Comparison of ENCODE assay signal across 26 cellular contexts in genomic region chr7:2452643-2453270, GRCh38. TPM values are rescaled to one million over a fixed set of nuclear protein-coding genes. Genes with fewer than 3 reads are reported as not detected.
"Had no signal": no experiment of that assay in that cellular context is flagged by ENCODE, and none has a peak within 500 bp of the region (broad histone marks: within the 10 kb centered on the region; RNA-seq: fewer than 3 reads in every experiment).

No MANE protein-coding gene starts in this region.

- H3K4me3 ChIP-seq: mucosa of descending colon had no signal

- H3K27me3 Mint-ChIP-seq: progenitor cell of endocrine pancreas; stimulated activated memory B cell treated with anti-CD40 and anti-IgM and Interleukin-4, amounts not matched to agents 10 μg/mL and 1 μg/mL and 100 μg/mL, for 72 hours had no signal

- H3K9me3 ChIP-seq: mucosa of descending colon, pancreas, stomach, thoracic aorta, transverse colon had no signal

- H3K27ac Mint-ChIP-seq: nephron, progenitor cell of endocrine pancreas had no signal

- H3K27me3 ChIP-seq: heart left ventricle, pancreas, stomach, transverse colon had no signal

- H3K36me3 ChIP-seq: heart left ventricle, pancreas, stomach, thoracic aorta, transverse colon had no signal

- H3K4me1 Mint-ChIP-seq: nephron had no signal

- FAIRE-seq: frontal cortex, islet of Langerhans, pancreas had no signal

- H3K36me3 Mint-ChIP-seq: stimulated activated memory B cell treated with anti-CD40 and anti-IgM and Interleukin-4, amounts not matched to agents 10 μg/mL and 1 μg/mL and 100 μg/mL, for 72 hours had no signal

- H3K9me3 Mint-ChIP-seq: stimulated activated memory B cell treated with anti-CD40 and anti-IgM and Interleukin-4, amounts not matched to agents 10 μg/mL and 1 μg/mL and 100 μg/mL, for 72 hours had no signal

- DNase-seq: effector CD4-positive, alpha-beta T cell; heart left ventricle; hippocampal formation; kidney glomerular epithelial cell; mammary epithelial cell; occipital lobe; stimulated activated CD4-positive, alpha-beta T cell treated with anti-CD3 and anti-CD28 coated beads, Interleukin-4, amount 100 ng/mL, for 1 hour; stomach had no signal

- H3K27ac ChIP-seq: coronary artery, pancreas, thoracic aorta had no signal

RNA-seq across cellular contexts. Expression of gene GRIFIN, which starts 23.4 kb away (rescaled TPM):
- total RNA-seq: chondrocyte, dermis microvascular lymphatic vessel endothelial cell, esophagus mucosa, fibroblast of lung, frontal cortex, glomerular endothelial cell, heart left ventricle, left lobe of liver, lower leg skin, mammary epithelial cell, mucosa of descending colon, occipital lobe, pancreas, progenitor cell of endocrine pancreas, stomach, thoracic aorta, transverse colon, ureter had no signal
- polyA plus RNA-seq: fibroblast of lung, heart left ventricle, mammary epithelial cell, pancreas, stomach had no signal
